In genomic region chr1:92218559-92218958, GRCh38 we compare ENCODE assay signal across 2 cellular contexts.
TF ChIP-seq lines count a peak whose summit lies in the region.

No MANE protein-coding gene starts in this region.

TF ChIP-seq in HepG2, 621 proteins besides CTCF, POLR2A, EP300 and RAD21:
- TF ChIP-seq ZNF44 (CRISPR knock-in tag; IDR thresholded peaks at IDR 0.05) (no peak), RBM22 (optimal IDR thresholded peaks at IDR 0.05; ENCODE audit: low read length) (no peak), HDAC2 (CRISPR knock-in tag; IDR thresholded peaks at IDR 0.05) (no peak), TFDP1 (CRISPR knock-in tag; IDR thresholded peaks at IDR 0.05; ENCODE audit: borderline replicate concordance) (no peak), GATAD1 (CRISPR knock-in tag; IDR thresholded peaks at IDR 0.05) (no peak), HDAC1 (CRISPR knock-in tag; IDR thresholded peaks at IDR 0.05) (no peak), EEA1 (CRISPR knock-in tag; IDR thresholded peaks at IDR 0.05; ENCODE audit: borderline replicate concordance) (no peak), CREB3 (CRISPR knock-in tag; IDR thresholded peaks at IDR 0.05) (no peak), POLR2AphosphoS5 (IDR thresholded peaks at IDR 0.05; ENCODE audit: low read depth, low read length) (no peak)

TF ChIP-seq in H1, 55 proteins besides CTCF, POLR2A, EP300 and RAD21:
- TF ChIP-seq HDAC2 (IDR thresholded peaks at IDR 0.05; ENCODE audit: borderline replicate concordance in 1 of 2, low read depth in 2 of 2, low read length in 2 of 2) (no peak), POLR2AphosphoS5 (IDR thresholded peaks at IDR 0.05; ENCODE audit: low read depth, low read length) (no peak), SRF (IDR thresholded peaks at IDR 0.05; ENCODE audit: low read depth, low read length) (no peak), USF2 (IDR thresholded peaks at IDR 0.05; ENCODE audit: low read length) (no peak), RFX5 (IDR thresholded peaks at IDR 0.05; ENCODE audit: borderline replicate concordance, low read depth, low read length) (no peak), BRCA1 (IDR thresholded peaks at IDR 0.05; ENCODE audit: low read depth, low read length) (no peak)
